ENCODE assay signal across 1 cellular context in genomic region chr17:2062571-2063183, GRCh38.
TF ChIP-seq lines count a peak whose summit lies in the region.

No MANE protein-coding gene starts in this region.

TF ChIP-seq in H1, 55 proteins besides CTCF, POLR2A, EP300 and RAD21:
- no peak for TF ChIP-seq BCL11A (IDR thresholded peaks at IDR 0.05; ENCODE audit: low read depth in 2 of 2, low read length in 2 of 2)
- no peak for TF ChIP-seq CHD1 (IDR thresholded peaks at IDR 0.05; ENCODE audit: low read depth, low read length)
- no peak for TF ChIP-seq RBBP5 (IDR thresholded peaks at IDR 0.05; ENCODE audit: borderline replicate concordance, low read depth, low read length)
- TF ChIP-seq SUZ12 (IDR thresholded peaks at IDR 0.05; ENCODE audit: low read length), result no peak
- no peak for TF ChIP-seq BACH1 (IDR thresholded peaks at IDR 0.05; ENCODE audit: low read length)
- TF ChIP-seq, protein P1, sequence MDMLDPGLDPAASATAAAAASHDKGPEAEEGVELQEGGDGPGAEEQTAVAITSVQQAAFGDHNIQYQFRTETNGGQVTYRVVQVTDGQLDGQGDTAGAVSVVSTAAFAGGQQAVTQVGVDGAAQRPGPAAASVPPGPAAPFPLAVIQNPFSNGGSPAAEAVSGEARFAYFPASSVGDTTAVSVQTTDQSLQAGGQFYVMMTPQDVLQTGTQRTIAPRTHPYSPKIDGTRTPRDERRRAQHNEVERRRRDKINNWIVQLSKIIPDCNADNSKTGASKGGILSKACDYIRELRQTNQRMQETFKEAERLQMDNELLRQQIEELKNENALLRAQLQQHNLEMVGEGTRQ (IDR thresholded peaks at IDR 0.05; ENCODE audit: low read length), result no peak
- no peak for TF ChIP-seq POU5F1 (IDR thresholded peaks at IDR 0.05; ENCODE audit: low read depth, low read length)
- TF ChIP-seq CHD2 (IDR thresholded peaks at IDR 0.05; ENCODE audit: low read length), result no peak
- TF ChIP-seq POLR2AphosphoS5 (IDR thresholded peaks at IDR 0.05; ENCODE audit: low read depth, low read length), result no peak
- no peak for TF ChIP-seq KDM5A (IDR thresholded peaks at IDR 0.05; ENCODE audit: low read length)
- no peak for TF ChIP-seq SP1 (IDR thresholded peaks at IDR 0.05; ENCODE audit: low read depth, low read length)
